ENCODE assay signal across 13 cellular contexts in the genomic region with DNA sequence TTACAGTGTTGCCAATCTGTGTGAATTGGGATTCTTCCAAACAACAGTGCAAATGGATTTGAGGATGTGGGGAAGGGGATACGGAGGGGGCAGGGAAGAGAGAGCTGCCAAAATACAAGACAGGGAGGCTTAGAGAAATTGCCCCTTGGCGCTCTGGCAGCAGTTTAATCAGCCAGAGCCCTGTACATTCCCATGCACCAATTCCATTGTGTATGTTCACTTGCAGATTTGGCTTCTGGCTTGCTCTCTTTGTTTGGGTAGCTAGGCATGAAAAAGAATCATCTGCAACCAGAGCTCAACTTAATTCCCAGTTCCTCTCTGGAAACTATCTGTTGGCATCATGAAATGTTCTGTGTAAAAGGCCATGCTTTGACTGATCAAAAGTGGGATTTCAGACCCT.
"Had no signal": no experiment of that assay in that cellular context is flagged by ENCODE, and none has a peak within 500 bp of the region (broad histone marks: within the 10 kb centered on the region; RNA-seq: fewer than 3 reads in every experiment).

No MANE protein-coding gene starts in this region.

- H3K27me3 ChIP-seq: right atrium auricular region had no signal

- H3K9me3 ChIP-seq: right atrium auricular region, tibial artery had no signal

- ATAC-seq: natural killer cell treated with Interleukin-12 subunit alpha and Interleukin-12 subunit beta and Interleukin-15 and Interleukin-18, amount 100 ng/mL, for 72 hours; stimulated activated naive B cell treated with anti-CD40 and anti-IgM and Interleukin-4, amounts not matched to agents 10 μg/mL and 1 μg/mL and 100 μg/mL, for 72 hours had no signal

- DNase-seq: activated CD4-positive, alpha-beta T cell treated with anti-CD3 and anti-CD28 coated beads, Interleukin-2, amount 10 ng/mL, durations not matched to agents 7 days and 5 days; activated CD4-positive, CD25-positive, alpha-beta regulatory T cell; activated CD8-positive, alpha-beta memory T cell treated with anti-CD3 and anti-CD28 coated beads for 24 hours; aorta; erythroblast; occipital lobe; stimulated activated CD4-positive, alpha-beta T cell treated with anti-CD3 and anti-CD28 coated beads, Interleukin-15, amount 100 ng/mL, for 24 hours; stimulated activated CD4-positive, alpha-beta T cell treated with anti-CD3 and anti-CD28 coated beads, Interleukin-4, amount 100 ng/mL, for 1 hour; stimulated activated naive B cell treated with anti-CD40 and anti-IgM and Interleukin-4, amounts not matched to agents 10 μg/mL and 1 μg/mL and 100 μg/mL, for 72 hours; tibial artery had no signal

- H3K4me1 ChIP-seq: right atrium auricular region, tibial artery had no signal

- H3K4me3 ChIP-seq: right atrium auricular region, skin epidermis, tibial artery had no signal

- H3K36me3 ChIP-seq: right atrium auricular region, tibial artery had no signal
